26 cellular contexts compared by ENCODE assay signal in the genomic region with DNA sequence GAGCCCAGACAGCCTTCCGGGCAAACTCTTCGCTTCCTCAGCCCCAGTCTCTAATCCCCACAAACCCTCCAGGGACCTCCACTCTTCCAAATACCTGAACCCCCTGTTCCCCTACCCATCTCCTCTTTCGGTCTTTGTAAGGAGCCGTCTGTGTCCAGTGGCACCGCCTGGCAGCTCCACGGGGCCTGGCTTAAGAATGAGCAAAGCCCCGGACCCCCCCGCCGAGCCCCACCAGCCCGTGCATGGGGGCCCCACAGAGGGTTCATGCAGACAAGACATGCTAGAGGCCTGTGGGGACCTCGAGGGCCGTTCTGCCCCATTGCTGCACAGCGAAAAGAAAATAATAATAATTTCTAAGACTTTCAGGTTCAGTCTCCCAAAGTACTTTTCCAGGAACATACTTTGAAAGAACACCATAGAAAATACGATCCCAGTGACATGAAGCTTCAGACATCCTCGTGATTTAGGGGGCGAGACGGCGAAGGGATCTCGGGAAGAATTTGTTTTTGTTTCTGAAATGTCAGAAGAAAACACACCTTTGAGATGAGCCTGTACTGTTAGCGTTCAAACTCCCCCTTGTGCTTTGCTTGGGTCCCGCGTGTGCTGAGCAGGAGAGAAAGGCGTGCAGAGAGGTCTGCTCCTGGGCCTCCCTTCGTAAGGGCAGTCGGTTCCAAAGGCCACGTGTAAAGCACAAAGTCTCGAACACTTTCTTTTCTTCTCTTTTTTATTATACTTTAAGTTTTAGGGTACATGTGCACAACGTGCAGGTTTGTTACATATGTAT. TPM values are rescaled to one million over a fixed set of nuclear protein-coding genes. Genes with fewer than 3 reads are reported as not detected.
DNase-seq lines count a peak whose midpoint lies in the region; ATAC-seq, FAIRE-seq and TF ChIP-seq lines count a peak whose summit lies in the region.
"Had no signal": no experiment of that assay in that cellular context is flagged by ENCODE, and none has a peak within 500 bp of the region (broad histone marks: within the 10 kb centered on the region; RNA-seq: fewer than 3 reads in every experiment).

No MANE protein-coding gene starts in this region.

- H4K20me1 ChIP-seq in GM23338 (replicated peaks; ENCODE audit: insufficient read depth) (no peaks in the 10 kb centered on the region), K562 (replicated peaks; ENCODE audit: control insufficient read depth, insufficient read depth, low read length) (peaks cover 3% of the 10 kb centered on the region; the same call in 1 of the 2 replicates), neural progenitor cell (ENCODE audit: low read depth) (no peaks in the 10 kb centered on the region)

- TF ChIP-seq EP300 in K562 (IDR thresholded peaks at IDR 0.05; ENCODE audit: low read length), result no peak

- POLR2A ChIA-PET in K562 (lab: Yijun Ruan, JAX), result interaction anchor here (0.7 kb wide), 1 partner anchor 485 kb away, joined by 3 read pairs; no protein-coding TSS in a partner anchor
- POLR2A ChIA-PET in WTC11 (lab: Charles Lee), result no interaction called here

- in situ Hi-C loops in K562 (cut with MboI), result no loop called here

- no peak for TF ChIP-seq RAD21 in K562 (CRISPR knock-in tag; conservative IDR thresholded peaks at IDR 0.05 in 1 of 2, IDR thresholded peaks at IDR 0.05 in 1 of 2)

- H3K4me1 ChIP-seq in GM23338 (ENCODE audit: insufficient read depth) (no peaks in the 10 kb centered on the region), K562 (replicated peaks in 1 of 2; ENCODE audit: control insufficient read depth in 2 of 2, insufficient read depth in 2 of 2, low read length in 2 of 2) (no peaks in the 10 kb centered on the region), endodermal cell (ENCODE audit: control insufficient read depth, insufficient read depth, low read length) (no peaks in the 10 kb centered on the region), neural progenitor cell (no peaks in the 10 kb centered on the region)
- H3K4me1 ChIP-seq: HAP-1 had no signal

- intact Hi-C loops in K562 (cut with micrococcal nuclease), result no loop called here

- H3K27me3 ChIP-seq in GM23338 (ENCODE audit: insufficient read depth), result no peaks in the 10 kb centered on the region
- H3K27me3 ChIP-seq in K562 (ENCODE audit: control insufficient read depth in 2 of 2, insufficient read depth in 2 of 2, low read length in 2 of 2), result peaks cover 16 to 79% of the 10 kb centered on the region in 2 experiments
- no peaks in the 10 kb centered on the region for H3K27me3 ChIP-seq in endodermal cell (ENCODE audit: control insufficient read depth, insufficient read depth, low read length, poor library complexity, severe bottlenecking)
- H3K27me3 ChIP-seq in neural progenitor cell, result no peaks in the 10 kb centered on the region

- TF ChIP-seq CTCF in GM23338 (conservative IDR thresholded peaks at IDR 0.05; ENCODE audit: low read depth in 2 of 2) (no peak), K562 (IDR thresholded peaks at IDR 0.05 in 2 of 3, conservative IDR thresholded peaks at IDR 0.05 in 1 of 3; ENCODE audit: insufficient read depth in 2 of 3, low read depth in 1 of 3, low read length in 3 of 3) (no peak), endodermal cell (conservative IDR thresholded peaks at IDR 0.05) (peak; percentile 30), neural progenitor cell (IDR thresholded peaks at IDR 0.05) (no peak), WTC11 (IDR thresholded peaks at IDR 0.05) (no peak)

- no peak overlapping the region for H3K4me2 ChIP-seq in GM23338
- no peak overlapping the region for H3K4me2 ChIP-seq in K562 (ENCODE audit: insufficient read depth, low read length)
- no peak overlapping the region for H3K4me2 ChIP-seq in neural progenitor cell

- no peak for FAIRE-seq in K562 (lab: Jason Lieb, UNC)
- FAIRE-seq: A204.1, GM12892, GM19239, H54 had no signal

- BruUV-seq in K562 (replicated peaks; lab: Mats Ljungman, UMichigan), result no TSS peak

- H3K4me1 Mint-ChIP-seq in GM23338, result no peaks in the 10 kb centered on the region; the same call in 2 of the 3 replicates
- H3K4me1 Mint-ChIP-seq in endodermal cell, result no peaks in the 10 kb centered on the region
- H3K4me1 Mint-ChIP-seq in neural progenitor cell, result peaks cover 10% of the 10 kb centered on the region
- peaks cover 12% of the 10 kb centered on the region for H3K4me1 Mint-ChIP-seq in WTC11
- H3K4me1 Mint-ChIP-seq: CD4-positive, alpha-beta memory T cell had no signal

- no peak overlapping the region for H2AFZ ChIP-seq in GM23338
- no peak overlapping the region for H2AFZ ChIP-seq in K562 (ENCODE audit: low read depth, low read length)
- no peak overlapping the region for H2AFZ ChIP-seq in neural progenitor cell (replicated peaks)
- H2AFZ ChIP-seq: GM23248 had no signal

- H3K9me1 ChIP-seq in K562 (ENCODE audit: control insufficient read depth, insufficient read depth, low read length), result peaks cover 2% of the 10 kb centered on the region

- H3F3A ChIP-seq in GM23338 (replicated peaks; ENCODE audit: low read depth) (no peaks in the 10 kb centered on the region), neural progenitor cell (ENCODE audit: low read depth) (no peaks in the 10 kb centered on the region)

- ATAC-seq in GM23338, result peak; percentile 53
- ATAC-seq in K562, result 0 out of 3 replicates have a peak, but pooled peaks have one; percentile 40
- no peak for ATAC-seq in WTC11

- H3K27ac ChIP-seq in GM23338 (ENCODE audit: low read depth) (no peak overlapping the region), K562 (ENCODE audit: extremely low read depth, low read depth, low read length) (no peak overlapping the region), endodermal cell (ENCODE audit: low read depth, low read length) (no peak overlapping the region), neural progenitor cell (no peak overlapping the region)
- H3K27ac ChIP-seq: 22Rv1, GM23248 had no signal

- H3K9me2 ChIP-seq in GM23338 (ENCODE audit: insufficient read depth), result no peaks in the 10 kb centered on the region

- H3K9me3 ChIP-seq in K562 (replicated peaks; ENCODE audit: control insufficient read depth, insufficient read depth, low read depth, low read length) (no peaks in the 10 kb centered on the region), endodermal cell (ENCODE audit: control insufficient read depth, low read length) (no peaks in the 10 kb centered on the region), neural progenitor cell (ENCODE audit: low read depth) (no peaks in the 10 kb centered on the region)
- H3K9me3 ChIP-seq: HAP-1 had no signal

- TF ChIP-seq POLR2A in K562 (conservative IDR thresholded peaks at IDR 0.05), result no peak

- H3K27ac Mint-ChIP-seq in GM23338 (no peak overlapping the region), endodermal cell (no peak overlapping the region), neural progenitor cell (peak overlapping the region; percentile 74), WTC11 (no peak overlapping the region)
- H3K27ac Mint-ChIP-seq: CD4-positive, alpha-beta memory T cell; HFFc6 had no signal

- under 1% methylated on average over 27 of the region's 28 CpGs for WGBS in K562 (ENCODE audit: insufficient coverage, low coverage, missing lambda C conversion rate)
- WGBS in endodermal cell (ENCODE audit: insufficient coverage in 1 of 2, insufficient read length in 1 of 2), 2 experiments, result 93 to 95% methylated on average over 12 to 27 of the region's 28 CpGs

- H3K79me2 ChIP-seq in GM23338 (replicated peaks; ENCODE audit: insufficient read depth) (no peaks in the 10 kb centered on the region), K562 (ENCODE audit: control insufficient read depth, insufficient read depth, low read length) (no peaks in the 10 kb centered on the region), neural progenitor cell (ENCODE audit: low read depth) (no peaks in the 10 kb centered on the region)

- H3K36me3 Mint-ChIP-seq in GM23338 (ENCODE audit: low read depth) (no peaks in the 10 kb centered on the region; the same call in 2 of the 3 replicates), endodermal cell (ENCODE audit: low read depth) (no peaks in the 10 kb centered on the region), neural progenitor cell (no peaks in the 10 kb centered on the region), WTC11 (no peaks in the 10 kb centered on the region)
- H3K36me3 Mint-ChIP-seq: CD4-positive, alpha-beta memory T cell had no signal

- H3K9me3 Mint-ChIP-seq in GM23338 (peaks cover 3% of the 10 kb centered on the region; the same call in 2 of the 3 replicates), endodermal cell (no peaks in the 10 kb centered on the region), neural progenitor cell (peaks cover 8% of the 10 kb centered on the region), WTC11 (peaks cover 5% of the 10 kb centered on the region; the same call in 1 of the 2 replicates)

- H3K4me3 Mint-ChIP-seq in GM23338 (no peak overlapping the region), endodermal cell (no peak overlapping the region), neural progenitor cell (no peak overlapping the region), WTC11 (no peak overlapping the region)
- H3K4me3 Mint-ChIP-seq: CD4-positive, alpha-beta memory T cell; HFFc6 had no signal

- H3K4me3 ChIP-seq in GM23338 (no peak overlapping the region), K562 (no peak overlapping the region), endodermal cell (ENCODE audit: low read length) (no peak overlapping the region), neural progenitor cell (no peak overlapping the region)
- H3K4me3 ChIP-seq: GM23248, HAP-1 had no signal

- peaks cover 16% of the 10 kb centered on the region for H3K27me3 Mint-ChIP-seq in GM23338 (ENCODE audit: insufficient read depth, low read depth, poor library complexity)
- peaks cover 21% of the 10 kb centered on the region for H3K27me3 Mint-ChIP-seq in endodermal cell (ENCODE audit: insufficient read depth)
- H3K27me3 Mint-ChIP-seq in neural progenitor cell (ENCODE audit: insufficient read depth, low read depth), result peaks cover 10% of the 10 kb centered on the region
- no peaks in the 10 kb centered on the region for H3K27me3 Mint-ChIP-seq in WTC11 (ENCODE audit: low read depth)

- CTCF ChIA-PET in K562 (lab: Yijun Ruan, JAX; ENCODE audit: low intra/inter-chr PET ratio), result no interaction called here
- CTCF ChIA-PET in WTC11 (lab: Charles Lee), result interaction anchor here (0.6 to 1.5 kb wide), 5 partner anchors 9 to 410 kb away, joined by 3 to 15 read pairs (median 4); no protein-coding TSS in a partner anchor

- H3K9ac ChIP-seq in K562 (ENCODE audit: insufficient read depth in 1 of 2, low read depth in 2 of 2, low read length in 2 of 2), result no peak overlapping the region
- no peak overlapping the region for H3K9ac ChIP-seq in endodermal cell (ENCODE audit: extremely low read depth, low read length, poor library complexity, severe bottlenecking)
- no peak overlapping the region for H3K9ac ChIP-seq in neural progenitor cell
- H3K9ac ChIP-seq: GM23248 had no signal

- H3K36me3 ChIP-seq in GM23338 (ENCODE audit: insufficient read depth) (no peaks in the 10 kb centered on the region), K562 (ENCODE audit: control insufficient read depth, insufficient read depth, low read length) (no peaks in the 10 kb centered on the region), endodermal cell (ENCODE audit: control insufficient read depth, insufficient read depth, low read length) (no peaks in the 10 kb centered on the region), neural progenitor cell (no peaks in the 10 kb centered on the region)
- H3K36me3 ChIP-seq: HAP-1 had no signal

- DNase-seq in GM23338 (ENCODE audit: low spot score), result no peak
- DNase-seq in K562 (ENCODE audit: extremely low read depth in 1 of 4, low spot score in 3 of 4), result no peak
- DNase-seq in endodermal cell, result no peak
- DNase-seq in neural progenitor cell (ENCODE audit: low spot score), result no peak
- DNase-seq in NOMO-1 treated with DMSO at 0.1 percent for 48 hours (lab: John Stamatoyannopoulos, UW; ENCODE audit: unreplicated experiment), result no peak
- DNase-seq in WTC11 (ENCODE audit: low spot score), result no peak
- DNase-seq in AG08396 (ENCODE audit: low spot score), result no peak
- no peak for DNase-seq in NCI-H510A (lab: John Stamatoyannopoulos, UW)
- DNase-seq: AML-193; C1 segment of cervical spinal cord; Calu3; CD4-positive, alpha-beta memory T cell; COR-L47; DMS53; DMS79 treated with DMSO at 0.1 percent for 48 hours; GF-D8; GM23248; HFFc6 had no signal

RNA-seq across cellular contexts. Expression of gene IRX2, which starts 49.2 kb away (rescaled TPM):
- 15.8 and 25.3 TPM in 2 replicates for total RNA-seq in GM23338 (2014; rRNA removed; shearing (Covaris generic))
- polyA plus RNA-seq in GM23338 (2016; fragmentation: Nextera tagmentation; extraction: Ambion mirVana), result 13.6 and 14.5 TPM in 2 replicates
- not detected in 2 replicates for total RNA-seq in K562 (2011; cell fraction: chromatin; rRNA removed; ENCODE audit: low replicate concordance)
- not detected in 2 replicates for total RNA-seq in K562 (2011; cell fraction: nucleolus; rRNA removed)
- not detected in 2 replicates for total RNA-seq in K562 (2011; cell fraction: nucleoplasm; rRNA removed)
- total RNA-seq in K562 (2014; rRNA removed), result not detected in 2 replicates
- not detected in 2 replicates for total RNA-seq in K562 (2014; rRNA removed; fragmentation: Illumina TruSeq; extraction: Trizol)
- not detected in 2 replicates for total RNA-seq in K562 (2015; rRNA removed; fragmentation: Illumina TruSeq; extraction: Trizol)
- 0.07 and 0.13 TPM in 2 replicates for total RNA-seq in K562 (2021)
- not detected in 2 replicates for polyA plus RNA-seq in K562 (2011; rRNA removed)
- polyA plus RNA-seq in K562 (2011; cell fraction: cytosol; rRNA removed), result not detected in 2 replicates
- not detected in 2 replicates for polyA plus RNA-seq in K562 (2011; cell fraction: nucleus; rRNA removed)
- not detected in 2 replicates for polyA plus RNA-seq in K562 (2012)
- polyA plus RNA-seq in K562 (2014; fragmentation: Illumina TruSeq; extraction: Trizol), result not detected in 2 replicates
- polyA plus RNA-seq in K562 (2014; fragmentation: Nextera tagmentation; extraction: Ambion mirVana), result not detected
- polyA plus RNA-seq in K562 (2014; rRNA removed), result not detected in 2 replicates
- not detected in 2 replicates for polyA minus RNA-seq in K562 (2011; rRNA and poly(A)+ RNA removed)
- not detected in 2 replicates for polyA minus RNA-seq in K562 (2011; cell fraction: cytosol; rRNA and poly(A)+ RNA removed)
- polyA minus RNA-seq in K562 (2011; cell fraction: nucleus; rRNA and poly(A)+ RNA removed), result not detected in 2 replicates
- 1 to 10 TPM; 4.2 to 6.9 TPM for total RNA-seq in endodermal cell
- 67.3 TPM for polyA plus RNA-seq in endodermal cell (2013, experiment 1 of 2)
- 57.3 TPM for polyA plus RNA-seq in endodermal cell (2013, experiment 2 of 2)
- 13.7 and 15.4 TPM in 2 replicates for total RNA-seq in neural progenitor cell (ENCODE audit: low replicate concordance)
- total RNA-seq in WTC11 (2021), result 51.5 to 63.2 TPM (median 52.0 TPM) in 3 replicates
- total RNA-seq: Calu3; CD4-positive, alpha-beta memory T cell; G401 had no signal
- polyA plus RNA-seq: AG04450; CD4-positive, alpha-beta memory T cell had no signal

Comparison
In these comparisons a context has a peak if more than half of its experiments do, and no peak if none do; other contexts are left out.
1. RNA of gene IRX2, which starts 49.2 kb away (total RNA-seq): 51.5 to 63.2 TPM in WTC11, 15.8 to 25.3 TPM in GM23338, 13.7 to 15.4 TPM in neural progenitor cell and 4.2 to 6.9 TPM in endodermal cell; 0.07 to 0.13 TPM in K562; every median in the first group is over 4 times any median in the second.